22 cellular contexts compared by ENCODE assay signal in the genomic region with DNA sequence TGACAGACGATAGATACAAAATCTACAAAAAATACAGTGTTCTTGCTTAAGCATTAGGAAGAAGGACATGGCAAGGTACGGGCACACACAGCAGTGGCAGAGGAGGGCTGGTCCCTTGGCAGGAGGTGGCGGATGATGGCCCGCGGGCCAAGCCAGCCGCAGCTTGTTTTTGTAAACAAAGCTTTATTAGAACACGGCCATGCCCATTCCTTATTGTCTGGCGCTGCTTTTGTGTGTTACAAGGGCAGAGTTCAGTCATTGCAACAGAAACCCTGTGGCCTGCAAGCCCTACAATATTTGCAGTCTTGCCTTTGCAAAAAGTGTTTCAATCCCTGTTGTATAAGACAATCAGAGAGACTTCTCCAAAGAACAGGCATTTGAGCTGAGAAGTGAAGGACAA. TPM values are rescaled to one million over a fixed set of nuclear protein-coding genes. Genes with fewer than 3 reads are reported as not detected.
A peak's percentile ranks its signal among the peaks of the same experiment; 100 is the strongest.
DNase-seq lines count a peak whose midpoint lies in the region; ATAC-seq and TF ChIP-seq lines count a peak whose summit lies in the region.
"Had no signal": no experiment of that assay in that cellular context is flagged by ENCODE, and none has a peak within 500 bp of the region (broad histone marks: within the 10 kb centered on the region; RNA-seq: fewer than 3 reads in every experiment).

No MANE protein-coding gene starts in this region.

- no peak overlapping the region for H2BK5ac ChIP-seq in neuronal stem cell (ENCODE audit: low read length)

- H3K79me1 ChIP-seq in neuronal stem cell (ENCODE audit: low read depth, low read length) = peaks cover 3% of the 10 kb centered on the region

- DNase-seq in GM23338 (ENCODE audit: low spot score) (no peak), caudate nucleus (lab: John Stamatoyannopoulos, UW) (no peak), neuronal stem cell (ENCODE audit: low spot score) (no peak)
- no peak for DNase-seq in central memory CD4-positive, alpha-beta T cell
- no peak for DNase-seq in activated T-helper 1 cell treated with anti-CD3 and anti-CD28 coated beads, Interleukin-12 subunit alpha, Interleukin-12 subunit beta, Interleukin-2, Interleukin-4 antibody, amounts not matched to agents 30 ng/mL and 10 ng/mL and 1 ng/mL, durations not matched to agents 14 hours and 24 hours and 36 hours (ENCODE audit: low spot score)
- no peak for DNase-seq in activated CD8-positive, alpha-beta T cell treated with anti-CD3 and anti-CD28 coated beads, Interleukin-2, amount 10 ng/mL, durations not matched to agents 7 days and 5 days
- DNase-seq: BE2C; CD4-positive, CD25-positive, alpha-beta regulatory T cell; COR-L47; KG1; NCI-H1105 treated with DMSO at 0.1 percent for 48 hours; NCI-H1694 treated with DMSO at 0.1 percent for 48 hours; NCI-H2107; NCI-H2227 treated with DMSO at 0.1 percent for 48 hours; NCI-H510A treated with DMSO at 0.1 percent for 48 hours; PC-3; RPMI8226; SHP77 treated with DMSO at 0.1 percent for 48 hours had no signal

- peaks cover 100% of the 10 kb centered on the region for H3K79me2 ChIP-seq in GM23338 (replicated peaks; ENCODE audit: insufficient read depth)

- CTCF ChIA-PET in activated CD8-positive, alpha-beta T cell treated with anti-CD3 and anti-CD28 coated beads, Interleukin-2, amount 10 ng/mL, durations not matched to agents 7 days and 5 days (lab: Charles Lee) = no interaction called here

- ATAC-seq in GM23338 = no peak
- no peak for ATAC-seq in GM19023 (IDR thresholded peaks at IDR 0.05; ENCODE audit: unreplicated experiment)
- ATAC-seq in activated CD8-positive, alpha-beta T cell treated with anti-CD3 and anti-CD28 coated beads, Interleukin-2, amount 10 ng/mL, durations not matched to agents 7 days and 5 days = no peak
- ATAC-seq: HCT116, PC-3 had no signal

- no peak overlapping the region for H4K91ac ChIP-seq in neuronal stem cell (ENCODE audit: low read depth, low read length, poor library complexity)

- H3K23ac ChIP-seq in neuronal stem cell (ENCODE audit: low read depth, low read length, poor library complexity) = no peak overlapping the region

- H2BK12ac ChIP-seq in neuronal stem cell (ENCODE audit: low read length) = no peak overlapping the region

- no peak overlapping the region for H3K14ac ChIP-seq in neuronal stem cell (ENCODE audit: low read length)

- peaks cover 65% of the 10 kb centered on the region for H3K4me1 Mint-ChIP-seq in GM23338
- no peaks in the 10 kb centered on the region for H3K4me1 Mint-ChIP-seq in activated T-helper 1 cell treated with anti-CD3 and anti-CD28 coated beads, Interleukin-12 subunit alpha, Interleukin-12 subunit beta, Interleukin-2, Interleukin-4 antibody, amounts not matched to agents 30 ng/mL and 10 ng/mL and 1 ng/mL, durations not matched to agents 14 hours and 24 hours and 36 hours (ENCODE audit: low read depth)
- no peaks in the 10 kb centered on the region for H3K4me1 Mint-ChIP-seq in activated CD8-positive, alpha-beta T cell treated with anti-CD3 and anti-CD28 coated beads, Interleukin-2, amount 10 ng/mL, durations not matched to agents 7 days and 5 days (ENCODE audit: low read depth)
- H3K4me1 Mint-ChIP-seq: CD4-positive, CD25-positive, alpha-beta regulatory T cell had no signal

- H3K9ac ChIP-seq in neuronal stem cell (ENCODE audit: low read depth, low read length, poor library complexity) = no peak overlapping the region

- peaks cover 78% of the 10 kb centered on the region for H4K20me1 ChIP-seq in GM23338 (replicated peaks; ENCODE audit: insufficient read depth)

- TF ChIP-seq CTCF in GM23338 (conservative IDR thresholded peaks at IDR 0.05; ENCODE audit: low read depth in 2 of 2) = no peak

- H3K27ac ChIP-seq in GM23338 (ENCODE audit: low read depth) (no peak overlapping the region), caudate nucleus (ENCODE audit: low read depth, low read length) (peak overlapping the region; percentile 55), layer of hippocampus (ENCODE audit: low read depth, low read length) (peak overlapping the region; percentile 43), neuronal stem cell (replicated peaks; ENCODE audit: low read length) (no peak overlapping the region)

- H3K27me3 ChIP-seq in GM23338 (ENCODE audit: insufficient read depth) (no peaks in the 10 kb centered on the region), layer of hippocampus (ENCODE audit: control insufficient read depth, insufficient read depth, low read length) (no peaks in the 10 kb centered on the region), neuronal stem cell (ENCODE audit: control insufficient read depth in 3 of 3, insufficient read depth in 3 of 3, low read depth in 1 of 3, low read length in 3 of 3) (no peaks in the 10 kb centered on the region)
- H3K27me3 ChIP-seq: BE2C had no signal

- peaks cover 61% of the 10 kb centered on the region for H3K4me1 ChIP-seq in GM23338 (ENCODE audit: insufficient read depth)
- H3K4me1 ChIP-seq in neuronal stem cell (ENCODE audit: control insufficient read depth in 2 of 2, insufficient read depth in 1 of 2, low read depth in 1 of 2, low read length in 2 of 2) = peaks cover 0 to 2% of the 10 kb centered on the region in 2 donors
- H3K4me1 ChIP-seq: BE2C had no signal

- no peak overlapping the region for H2BK15ac ChIP-seq in neuronal stem cell (ENCODE audit: low read length)

- H3K4me3 Mint-ChIP-seq in GM23338 = no peak overlapping the region
- H3K4me3 Mint-ChIP-seq in activated T-helper 1 cell treated with anti-CD3 and anti-CD28 coated beads, Interleukin-12 subunit alpha, Interleukin-12 subunit beta, Interleukin-2, Interleukin-4 antibody, amounts not matched to agents 30 ng/mL and 10 ng/mL and 1 ng/mL, durations not matched to agents 14 hours and 24 hours and 36 hours = no peak overlapping the region
- no peak overlapping the region for H3K4me3 Mint-ChIP-seq in activated CD8-positive, alpha-beta T cell treated with anti-CD3 and anti-CD28 coated beads, Interleukin-2, amount 10 ng/mL, durations not matched to agents 7 days and 5 days
- H3K4me3 Mint-ChIP-seq: CD4-positive, CD25-positive, alpha-beta regulatory T cell had no signal

- H2BK120ac ChIP-seq in neuronal stem cell (ENCODE audit: low read depth, low read length) = no peak overlapping the region

- H3K36me3 Mint-ChIP-seq in GM23338 (ENCODE audit: low read depth) = peaks cover 36% of the 10 kb centered on the region
- H3K36me3 Mint-ChIP-seq in activated T-helper 1 cell treated with anti-CD3 and anti-CD28 coated beads, Interleukin-12 subunit alpha, Interleukin-12 subunit beta, Interleukin-2, Interleukin-4 antibody, amounts not matched to agents 30 ng/mL and 10 ng/mL and 1 ng/mL, durations not matched to agents 14 hours and 24 hours and 36 hours (ENCODE audit: low read depth) = no peaks in the 10 kb centered on the region
- no peaks in the 10 kb centered on the region for H3K36me3 Mint-ChIP-seq in activated CD8-positive, alpha-beta T cell treated with anti-CD3 and anti-CD28 coated beads, Interleukin-2, amount 10 ng/mL, durations not matched to agents 7 days and 5 days (ENCODE audit: low read depth)
- H3K36me3 Mint-ChIP-seq: CD4-positive, CD25-positive, alpha-beta regulatory T cell had no signal

- no peaks in the 10 kb centered on the region; the same call in 1 of the 2 replicates for H3K9me2 ChIP-seq in GM23338 (ENCODE audit: insufficient read depth)

- no peak overlapping the region for H3K4me3 ChIP-seq in GM23338
- H3K4me3 ChIP-seq in neuronal stem cell (ENCODE audit: low read length in 2 of 2) = no peak overlapping the region

- H3K4me2 ChIP-seq in GM23338 (peak overlapping the region; percentile 48; the same call in 1 of the 2 replicates), neuronal stem cell (ENCODE audit: insufficient read depth, low read length, poor library complexity, severe bottlenecking) (no peak overlapping the region)

- WGBS in neuronal stem cell (ENCODE audit: extremely low coverage in 2 of 2, insufficient read length in 2 of 2, insufficient replicate concordance in 1 of 2), 2 donors = no CpG with 5 or more reads among the region's 8 CpGs

- H2AFZ ChIP-seq in GM23338 = no peak overlapping the region
- peak overlapping the region; percentile 46 for H2AFZ ChIP-seq in neuronal stem cell (ENCODE audit: low read length)

- peak overlapping the region; percentile 22; the same call in 1 of the 2 replicates for H3K27ac Mint-ChIP-seq in GM23338
- H3K27ac Mint-ChIP-seq in activated T-helper 1 cell treated with anti-CD3 and anti-CD28 coated beads, Interleukin-12 subunit alpha, Interleukin-12 subunit beta, Interleukin-2, Interleukin-4 antibody, amounts not matched to agents 30 ng/mL and 10 ng/mL and 1 ng/mL, durations not matched to agents 14 hours and 24 hours and 36 hours = no peak overlapping the region
- H3K27ac Mint-ChIP-seq in activated CD8-positive, alpha-beta T cell treated with anti-CD3 and anti-CD28 coated beads, Interleukin-2, amount 10 ng/mL, durations not matched to agents 7 days and 5 days = no peak overlapping the region
- H3K27ac Mint-ChIP-seq: CD4-positive, CD25-positive, alpha-beta regulatory T cell had no signal

- peaks cover 4% of the 10 kb centered on the region for H3K27me3 Mint-ChIP-seq in GM23338 (ENCODE audit: insufficient read depth, low read depth, poor library complexity)
- H3K27me3 Mint-ChIP-seq in activated T-helper 1 cell treated with anti-CD3 and anti-CD28 coated beads, Interleukin-12 subunit alpha, Interleukin-12 subunit beta, Interleukin-2, Interleukin-4 antibody, amounts not matched to agents 30 ng/mL and 10 ng/mL and 1 ng/mL, durations not matched to agents 14 hours and 24 hours and 36 hours (ENCODE audit: insufficient read depth) = peaks cover 2% of the 10 kb centered on the region
- H3K27me3 Mint-ChIP-seq in activated CD8-positive, alpha-beta T cell treated with anti-CD3 and anti-CD28 coated beads, Interleukin-2, amount 10 ng/mL, durations not matched to agents 7 days and 5 days (ENCODE audit: low read depth) = no peaks in the 10 kb centered on the region
- H3K27me3 Mint-ChIP-seq: CD4-positive, CD25-positive, alpha-beta regulatory T cell had no signal

- no peak overlapping the region for H2AK5ac ChIP-seq in neuronal stem cell (ENCODE audit: low read depth, low read length)

- no peak overlapping the region for H3K18ac ChIP-seq in neuronal stem cell (ENCODE audit: low read length)

- no peaks in the 10 kb centered on the region for H3F3A ChIP-seq in GM23338 (replicated peaks; ENCODE audit: low read depth)

- intact Hi-C loops in activated T-helper 1 cell treated with anti-CD3 and anti-CD28 coated beads, Interleukin-12 subunit alpha, Interleukin-12 subunit beta, Interleukin-2, Interleukin-4 antibody, amounts not matched to agents 30 ng/mL and 10 ng/mL and 1 ng/mL, durations not matched to agents 14 hours and 24 hours and 36 hours (cut with micrococcal nuclease) = no loop called here

- 0 out of 2 replicates have a peak, but pooled peaks cover 13% of the 10 kb centered on the region for H3K36me3 ChIP-seq in GM23338 (ENCODE audit: insufficient read depth)
- H3K36me3 ChIP-seq in neuronal stem cell (replicated peaks in 1 of 2; ENCODE audit: control insufficient read depth in 2 of 2, insufficient read depth in 2 of 2, low read length in 2 of 2) = no peaks in the 10 kb centered on the region
- H3K36me3 ChIP-seq: BE2C had no signal

- H3K9me3 ChIP-seq in neuronal stem cell (replicated peaks in 1 of 2; ENCODE audit: control insufficient read depth in 2 of 2, insufficient read depth in 1 of 2, low read depth in 1 of 2, low read length in 2 of 2) = no peaks in the 10 kb centered on the region
- H3K9me3 ChIP-seq: BE2C had no signal

- no peaks in the 10 kb centered on the region for H3K9me3 Mint-ChIP-seq in GM23338
- H3K9me3 Mint-ChIP-seq in activated T-helper 1 cell treated with anti-CD3 and anti-CD28 coated beads, Interleukin-12 subunit alpha, Interleukin-12 subunit beta, Interleukin-2, Interleukin-4 antibody, amounts not matched to agents 30 ng/mL and 10 ng/mL and 1 ng/mL, durations not matched to agents 14 hours and 24 hours and 36 hours = no peaks in the 10 kb centered on the region
- no peaks in the 10 kb centered on the region for H3K9me3 Mint-ChIP-seq in activated CD8-positive, alpha-beta T cell treated with anti-CD3 and anti-CD28 coated beads, Interleukin-2, amount 10 ng/mL, durations not matched to agents 7 days and 5 days (ENCODE audit: insufficient read depth)

- H3K4ac ChIP-seq in neuronal stem cell (ENCODE audit: low read length) = no peak overlapping the region

- POLR2A ChIA-PET in activated CD8-positive, alpha-beta T cell treated with anti-CD3 and anti-CD28 coated beads, Interleukin-2, amount 10 ng/mL, durations not matched to agents 7 days and 5 days (lab: Charles Lee) = no interaction called here

- no peak overlapping the region for H4K8ac ChIP-seq in neuronal stem cell (ENCODE audit: low read depth, low read length)

RNA-seq across cellular contexts. Expression of a gene that starts 30.7 kb away (rescaled TPM):
- 82.5 and 106 TPM in 2 replicates for total RNA-seq in GM23338 (2014; rRNA removed; shearing (Covaris generic))
- polyA plus RNA-seq in GM23338 (2016; fragmentation: Nextera tagmentation; extraction: Ambion mirVana) = 31.1 and 32.3 TPM in 2 replicates
- polyA plus RNA-seq in neuronal stem cell (2013, experiment 1 of 2) = 3.1 TPM
- polyA plus RNA-seq in neuronal stem cell (2013, experiment 2 of 2) = 3.4 TPM
- not detected in 2 replicates for total RNA-seq in activated T-helper 1 cell treated with anti-CD3 and anti-CD28 coated beads, Interleukin-12 subunit alpha, Interleukin-12 subunit beta, Interleukin-2, Interleukin-4 antibody, amounts not matched to agents 30 ng/mL and 10 ng/mL and 1 ng/mL, durations not matched to agents 14 hours and 24 hours and 36 hours
- total RNA-seq in activated CD8-positive, alpha-beta T cell treated with anti-CD3 and anti-CD28 coated beads, Interleukin-2, amount 10 ng/mL, durations not matched to agents 7 days and 5 days = not detected
- total RNA-seq: A172 had no signal

Comparison
In these comparisons a context has a peak if more than half of its experiments do, and no peak if none do; other contexts are left out.
1. H3K27ac ChIP-seq: peak in caudate nucleus (single experiment) and layer of hippocampus (single experiment); none in GM23338 (single experiment) and neuronal stem cell (single experiment).
2. RNA of a gene that starts 30.7 kb away (total RNA-seq): 82.5 to 106 TPM in GM23338; not detected in activated CD8-positive, alpha-beta T cell treated with anti-CD3 and anti-CD28 coated beads, Interleukin-2, amount 10 ng/mL, durations not matched to agents 7 days and 5 days and not detected in activated T-helper 1 cell treated with anti-CD3 and anti-CD28 coated beads, Interleukin-12 subunit alpha, Interleukin-12 subunit beta, Interleukin-2, Interleukin-4 antibody, amounts not matched to agents 30 ng/mL and 10 ng/mL and 1 ng/mL, durations not matched to agents 14 hours and 24 hours and 36 hours; every median in the first group is over 10 times any median in the second.